In the genomic region with DNA sequence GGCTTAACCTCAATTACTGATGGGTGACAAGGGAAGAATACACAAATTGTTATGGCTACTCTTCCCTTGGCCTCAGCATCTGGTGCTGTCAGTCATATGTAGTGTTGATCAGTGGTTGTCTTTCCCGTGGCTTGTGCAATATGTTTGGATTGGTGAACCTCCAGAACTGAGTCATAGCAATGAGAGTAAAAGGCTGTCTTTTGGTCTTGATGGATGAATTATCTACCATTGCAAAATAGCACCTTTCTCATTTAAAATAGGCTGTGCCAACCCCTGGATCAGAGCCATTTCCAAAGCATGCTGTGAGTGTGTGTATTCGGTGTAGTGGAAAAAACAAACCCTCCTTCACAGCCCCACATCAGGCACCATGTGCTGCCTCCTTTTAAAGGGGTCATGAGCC, we compare ENCODE assay signal across 17 cellular contexts. TPM values are rescaled to one million over a fixed set of nuclear protein-coding genes. Genes with fewer than 3 reads are reported as not detected.
A peak's percentile ranks its signal among the peaks of the same experiment; 100 is the strongest.
DNase-seq lines count a peak whose midpoint lies in the region; ATAC-seq, FAIRE-seq and TF ChIP-seq lines count a peak whose summit lies in the region.
"Had no signal": no experiment of that assay in that cellular context is flagged by ENCODE, and none has a peak within 500 bp of the region (broad histone marks: within the 10 kb centered on the region; RNA-seq: fewer than 3 reads in every experiment).

No MANE protein-coding gene starts in this region.

- dilution Hi-C loops in endothelial cell of umbilical vein (cut with MboI; ENCODE audit: extremely low pct_ligation_motif_present, low sequenced_read_pairs) = no loop called here

- no peaks in the 10 kb centered on the region for H3K9me2 ChIP-seq in PC-3 (replicated peaks; ENCODE audit: low read length)

- H3K27me3 ChIP-seq in PC-3 (ENCODE audit: low read length) (no peaks in the 10 kb centered on the region), endothelial cell of umbilical vein (ENCODE audit: control insufficient read depth in 2 of 2, insufficient read depth in 2 of 2, low read length in 2 of 2) (no peaks in the 10 kb centered on the region), testis (no peaks in the 10 kb centered on the region)

- peaks cover 7% of the 10 kb centered on the region for H3K4me1 ChIP-seq in PC-3 (ENCODE audit: insufficient read depth, low read length)
- peaks cover 53% of the 10 kb centered on the region for H3K4me1 ChIP-seq in endothelial cell of umbilical vein (ENCODE audit: control insufficient read depth, extremely low read depth, insufficient read depth, low read length)
- H3K4me1 ChIP-seq in testis = no peaks in the 10 kb centered on the region
- H3K4me1 ChIP-seq: prostate gland had no signal

- H3F3A ChIP-seq in PC-3 (ENCODE audit: low read length, unreplicated experiment) = no peaks in the 10 kb centered on the region

- H3K36me3 ChIP-seq in PC-3 (ENCODE audit: low read depth, low read length) = no peaks in the 10 kb centered on the region
- no peaks in the 10 kb centered on the region for H3K36me3 ChIP-seq in endothelial cell of umbilical vein (ENCODE audit: control insufficient read depth in 2 of 2, extremely low read depth in 1 of 2, insufficient read depth in 2 of 2, low read length in 2 of 2)
- no peaks in the 10 kb centered on the region for H3K36me3 ChIP-seq in testis (ENCODE audit: low read depth, missing control alignments)
- H3K36me3 ChIP-seq: prostate gland had no signal

- H3K4me2 ChIP-seq in PC-3 (ENCODE audit: low read length) (no peak overlapping the region; the same call in 1 of the 2 replicates), endothelial cell of umbilical vein (ENCODE audit: insufficient read depth, low read length) (no peak overlapping the region)

- H3K27ac ChIP-seq in PC-3 (ENCODE audit: low read length) = no peak overlapping the region
- no peak overlapping the region for H3K27ac ChIP-seq in endothelial cell of umbilical vein (ENCODE audit: insufficient read depth, low read depth, low read length)
- H3K27ac ChIP-seq in testis = no peak overlapping the region
- H3K27ac ChIP-seq: prostate gland had no signal

- H2AFZ ChIP-seq in PC-3 (ENCODE audit: low read length) (no peak overlapping the region), endothelial cell of umbilical vein (ENCODE audit: low read depth, low read length) (no peak overlapping the region)

- no peaks in the 10 kb centered on the region for H3K9me1 ChIP-seq in endothelial cell of umbilical vein (replicated peaks; ENCODE audit: control insufficient read depth, extremely low read depth, insufficient read depth, low read length)

- no peak for TF ChIP-seq POLR2A in endothelial cell of umbilical vein (IDR thresholded peaks at IDR 0.05; ENCODE audit: low read depth, low read length)
- no peak for TF ChIP-seq POLR2A in testis (IDR thresholded peaks at IDR 0.05)

- no peaks in the 10 kb centered on the region for H4K20me1 ChIP-seq in PC-3 (ENCODE audit: low read length)
- no peaks in the 10 kb centered on the region for H4K20me1 ChIP-seq in endothelial cell of umbilical vein (replicated peaks; ENCODE audit: control insufficient read depth, extremely low read depth, insufficient read depth, low read length)

- TF ChIP-seq CTCF in PC-3 (conservative IDR thresholded peaks at IDR 0.05; ENCODE audit: low read depth, low read length) = no peak
- no peak for TF ChIP-seq CTCF in endothelial cell of umbilical vein (IDR thresholded peaks at IDR 0.05; ENCODE audit: extremely low read depth in 1 of 2, insufficient read depth in 1 of 2, low read depth in 1 of 2, low read length in 2 of 2)
- TF ChIP-seq CTCF in testis (IDR thresholded peaks at IDR 0.05) = no peak

- FAIRE-seq in endothelial cell of umbilical vein (lab: Jason Lieb, UNC) = no peak
- FAIRE-seq: GM19239, H1, TTC549 had no signal

- POLR2A ChIA-PET in PC-3 (lab: Charles Lee; ENCODE audit: unreplicated experiment) (no interaction called here), endothelial cell of umbilical vein (lab: Charles Lee) (no interaction called here)

- BruUV-seq in PC-3 (replicated peaks; lab: Mats Ljungman, UMichigan) = no TSS peak
- no TSS peak for BruUV-seq in endothelial cell of umbilical vein (replicated peaks; lab: Mats Ljungman, UMichigan)

- intact Hi-C loops in PC-3 (cut with micrococcal nuclease) = no loop called here
- intact Hi-C loops in endothelial cell of umbilical vein (cut with micrococcal nuclease) = loop anchor here (5.0 kb wide), 1 partner anchor 1364 kb away; a partner anchor contains a TSS
- intact Hi-C loops in testis (cut with DNase I; ENCODE audit: low total_unique reads) = no loop called here

- CTCF ChIA-PET in PC-3 (lab: Charles Lee) = no interaction called here
- CTCF ChIA-PET in endothelial cell of umbilical vein (lab: Charles Lee) = no interaction called here

- H3K9me3 ChIP-seq in PC-3 (ENCODE audit: low read length) (no peaks in the 10 kb centered on the region), endothelial cell of umbilical vein (replicated peaks; ENCODE audit: control insufficient read depth, insufficient read depth, low read length) (no peaks in the 10 kb centered on the region), testis (no peaks in the 10 kb centered on the region)
- H3K9me3 ChIP-seq: prostate gland had no signal

- H3K79me2 ChIP-seq in PC-3 (ENCODE audit: low read length) (no peaks in the 10 kb centered on the region), endothelial cell of umbilical vein (ENCODE audit: control insufficient read depth, insufficient read depth, low read length) (no peaks in the 10 kb centered on the region)

- ATAC-seq in PC-3 (peak; percentile 71), GM19397 (IDR thresholded peaks at IDR 0.05; ENCODE audit: unreplicated experiment) (no peak)

- DNase-seq in Daoy (ENCODE audit: low read depth) = peak; percentile 72
- peak; percentile 79 for DNase-seq in PC-3
- peak; percentile 45 for DNase-seq in endothelial cell of umbilical vein (ENCODE audit: low read depth, low spot score)
- DNase-seq in myocyte (ENCODE audit: low read depth) = peak; percentile 99
- DNase-seq in DMS53 (lab: John Stamatoyannopoulos, UW) = no peak
- no peak for DNase-seq in NOMO-1 treated with dmso at 0.1 percent for 144 hours (lab: John Stamatoyannopoulos, UW; ENCODE audit: unreplicated experiment)
- no peak for DNase-seq in testis
- DNase-seq: activated CD8-positive, alpha-beta memory T cell treated with anti-CD3 and anti-CD28 coated beads, Interleukin-2, amount 50 U/mL, for 4 hours; amygdala; CD4-positive, CD25-positive, alpha-beta regulatory T cell; OCI-M1; trophoblast cell had no signal

- no peak overlapping the region for H3K9ac ChIP-seq in PC-3 (ENCODE audit: low read length)
- H3K9ac ChIP-seq in endothelial cell of umbilical vein (replicated peaks; ENCODE audit: extremely low read depth, insufficient read depth, low read length) = no peak overlapping the region

- WGBS in testis, 2 donors = 73 to 85% methylated on average over 2 of the region's 2 CpGs

- H3K4me3 ChIP-seq in PC-3 (ENCODE audit: low read length) = no peak overlapping the region
- no peak overlapping the region for H3K4me3 ChIP-seq in endothelial cell of umbilical vein (replicated peaks in 1 of 3; ENCODE audit: insufficient read depth in 1 of 3, low read depth in 1 of 3, low read length in 3 of 3)
- H3K4me3 ChIP-seq in testis = no peak overlapping the region
- H3K4me3 ChIP-seq: prostate gland had no signal

TF ChIP-seq in endothelial cell of umbilical vein, 7 proteins besides CTCF, POLR2A, EP300 and RAD21:
- no peak for TF ChIP-seq FOS (IDR thresholded peaks at IDR 0.05; ENCODE audit: borderline replicate concordance, insufficient read depth, low read length)
- no peak for TF ChIP-seq MYC (IDR thresholded peaks at IDR 0.05; ENCODE audit: low read depth, low read length)
- TF ChIP-seq, protein P1, sequence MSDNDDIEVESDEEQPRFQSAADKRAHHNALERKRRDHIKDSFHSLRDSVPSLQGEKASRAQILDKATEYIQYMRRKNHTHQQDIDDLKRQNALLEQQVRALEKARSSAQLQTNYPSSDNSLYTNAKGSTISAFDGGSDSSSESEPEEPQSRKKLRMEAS (IDR thresholded peaks at IDR 0.05; ENCODE audit: insufficient read depth, insufficient read length) = no peak
- no peak for TF ChIP-seq EZH2 (IDR thresholded peaks at IDR 0.05; ENCODE audit: borderline replicate concordance, low read depth, low read length, severe bottlenecking)
- no peak for TF ChIP-seq GATA2 (IDR thresholded peaks at IDR 0.05; ENCODE audit: insufficient read depth, insufficient read length, low read depth, low read length)
- TF ChIP-seq JUN (IDR thresholded peaks at IDR 0.05; ENCODE audit: borderline replicate concordance, insufficient read depth, insufficient read length, low read depth) = no peak
- TF ChIP-seq POLR2AphosphoS5 (IDR thresholded peaks at IDR 0.05; ENCODE audit: insufficient read depth, low read depth, low read length) = no peak

RNA-seq across cellular contexts. Expression of a gene that starts 14.6 kb away (rescaled TPM):
- total RNA-seq in Daoy (2014; rRNA removed; shearing (Covaris generic)) = 27.1 and 28.4 TPM in 2 replicates
- total RNA-seq in PC-3 (2014; rRNA removed) = 16.1 and 16.9 TPM in 2 replicates
- total RNA-seq in endothelial cell of umbilical vein = 342 and 393 TPM in 2 replicates
- 599 and 624 TPM in 2 replicates for polyA plus RNA-seq in endothelial cell of umbilical vein
- 391 and 418 TPM in 2 replicates for polyA plus RNA-seq in endothelial cell of umbilical vein (2011; cell fraction: cytosol; rRNA removed)
- polyA plus RNA-seq in endothelial cell of umbilical vein (2011; cell fraction: nucleus; rRNA removed) = 160 and 208 TPM in 2 replicates
- polyA plus RNA-seq in endothelial cell of umbilical vein (2012) = 318 and 326 TPM in 2 replicates
- 963 and 1,052 TPM in 2 replicates for polyA minus RNA-seq in endothelial cell of umbilical vein
- polyA minus RNA-seq in endothelial cell of umbilical vein (2011; cell fraction: cytosol; rRNA and poly(A)+ RNA removed) = 0.51 TPM
- 189 and 305 TPM in 2 replicates for polyA minus RNA-seq in endothelial cell of umbilical vein (2011; cell fraction: nucleus; rRNA and poly(A)+ RNA removed)
- total RNA-seq in myocyte = 9.0 and 10.1 TPM in 2 replicates
- 101 TPM for polyA plus RNA-seq in myocyte (2012)
- total RNA-seq in testis = 10 to 100 TPM; 17.9 to 29.9 TPM
- polyA plus RNA-seq in testis (ENCODE audit: insufficient read depth, low read depth, low replicate concordance) = 28.0 TPM

Comparison
In these comparisons a context has a peak if more than half of its experiments do, and no peak if none do; other contexts are left out.
1. DNase-seq: peak in Daoy (single experiment), PC-3 (single experiment), endothelial cell of umbilical vein (single experiment) and myocyte (single experiment); none in DMS53 (single experiment), NOMO-1 treated with dmso at 0.1 percent for 144 hours (single experiment) and testis (single experiment).
2. RNA of a gene that starts 14.6 kb away (total RNA-seq): 342 to 393 TPM in endothelial cell of umbilical vein; 17.9 to 29.9 TPM in testis, 27.1 to 28.4 TPM in Daoy, 16.1 to 16.9 TPM in PC-3 and 9.0 to 10.1 TPM in myocyte; every median in the first group is over 10 times any median in the second.